ENCODE assay signal across 28 cellular contexts in the genomic region with DNA sequence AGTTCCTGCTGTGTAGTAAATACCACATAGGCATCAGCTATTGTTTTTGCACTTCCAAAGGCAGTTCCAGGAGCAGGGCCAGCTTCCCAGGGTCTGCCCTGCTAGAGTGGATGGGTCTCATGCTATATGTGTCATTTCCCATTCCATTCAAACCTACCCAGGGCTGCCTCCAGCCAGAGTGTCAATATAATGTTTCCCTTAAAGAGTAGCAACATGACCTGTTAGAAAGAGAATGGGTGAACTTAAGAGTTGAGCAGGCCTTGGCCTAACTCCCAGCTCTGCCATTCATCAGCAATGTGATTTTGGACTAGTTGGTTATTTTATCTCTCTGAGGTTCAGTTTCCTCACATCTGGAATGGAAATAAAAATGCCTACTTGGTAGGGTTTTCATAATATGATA. TPM values are rescaled to one million over a fixed set of nuclear protein-coding genes. Genes with fewer than 3 reads are reported as not detected.
DNase-seq lines count a peak whose midpoint lies in the region; ATAC-seq, FAIRE-seq and TF ChIP-seq lines count a peak whose summit lies in the region.
"Had no signal": no experiment of that assay in that cellular context is flagged by ENCODE, and none has a peak within 500 bp of the region (broad histone marks: within the 10 kb centered on the region; RNA-seq: fewer than 3 reads in every experiment).

No MANE protein-coding gene starts in this region.

- no peaks in the 10 kb centered on the region for H4K20me1 ChIP-seq in SK-N-SH (ENCODE audit: insufficient read depth)

- peaks cover 4% of the 10 kb centered on the region for H3K27me3 Mint-ChIP-seq in activated naive CD8-positive, alpha-beta T cell treated with anti-CD3 and anti-CD28 coated beads for 36 hours
- H3K27me3 Mint-ChIP-seq: activated naive CD4-positive, alpha-beta T cell treated with anti-CD3 and anti-CD28 coated beads, Interleukin-2, amount 50 U/mL, for 24 hours had no signal

- no peak for TF ChIP-seq RAD21 in SK-N-SH (IDR thresholded peaks at IDR 0.05; ENCODE audit: low read length)

- H3K9me2 ChIP-seq in SK-N-SH: no peaks in the 10 kb centered on the region

- H2AFZ ChIP-seq in SK-N-SH (ENCODE audit: low read depth): no peak overlapping the region
- H2AFZ ChIP-seq: PC-9 had no signal

- CTCF ChIA-PET in SK-N-SH (lab: Yijun Ruan, JAX): no interaction called here

- peaks cover 10 to 28% of the 10 kb centered on the region in 2 experiments; a peak in 3 of 4 replicates for H3K4me1 ChIP-seq in SK-N-SH (ENCODE audit: control insufficient read depth in 1 of 2, insufficient read depth in 2 of 2, low read depth in 1 of 2, low read length in 1 of 2)
- H3K4me1 ChIP-seq: upper lobe of right lung had no signal

- FAIRE-seq in urothelium cell line (lab: Jason Lieb, UNC): no peak
- FAIRE-seq: G401.6, islet of Langerhans had no signal

- no peaks in the 10 kb centered on the region for H3K36me3 Mint-ChIP-seq in activated naive CD8-positive, alpha-beta T cell treated with anti-CD3 and anti-CD28 coated beads for 36 hours

- H3K9me3 Mint-ChIP-seq in activated naive CD8-positive, alpha-beta T cell treated with anti-CD3 and anti-CD28 coated beads for 36 hours: peaks cover 11% of the 10 kb centered on the region

- DNase-seq in SK-N-SH (no peak), astrocyte of the spinal cord (ENCODE audit: low read depth, low spot score) (peak; percentile 61), fibroblast of the aortic adventitia (ENCODE audit: low read depth) (peak; percentile 86), urothelium cell line (ENCODE audit: low spot score) (no peak), SW480 (ENCODE audit: low spot score) (no peak)
- no peak for DNase-seq in activated naive CD8-positive, alpha-beta T cell treated with anti-CD3 and anti-CD28 coated beads for 36 hours
- DNase-seq: activated CD4-positive, alpha-beta T cell treated with anti-CD3 and anti-CD28 coated beads, Interleukin-2, amount 10 ng/mL, durations not matched to agents 24 days and 14 days; aorta; Calu3; DMS79; NCI-H1105; NCI-H187 treated with DMSO at 0.1 percent for 48 hours; NCI-H524 treated with DMSO at 0.1 percent for 48 hours; nephron progenitor cell; ovary; PC-9; SHP77; stimulated activated naive CD4-positive, alpha-beta T cell; T1000; upper lobe of right lung had no signal

- no peaks in the 10 kb centered on the region for H3K9me3 ChIP-seq in SK-N-SH

- no peak for TF ChIP-seq EP300 in SK-N-SH (IDR thresholded peaks at IDR 0.05; ENCODE audit: borderline replicate concordance in 1 of 2, low read depth in 1 of 2, low read length in 1 of 2)

- no peak for TF ChIP-seq CTCF in SK-N-SH (IDR thresholded peaks at IDR 0.05)
- no peak for TF ChIP-seq CTCF in astrocyte of the spinal cord (IDR thresholded peaks at IDR 0.05; ENCODE audit: low read depth, low read length)
- no peak for TF ChIP-seq CTCF in fibroblast of the aortic adventitia (IDR thresholded peaks at IDR 0.05; ENCODE audit: insufficient read depth, low read length)

- no peaks in the 10 kb centered on the region for H3K27me3 ChIP-seq in SK-N-SH (ENCODE audit: insufficient read depth)
- H3K27me3 ChIP-seq: ovary, suprapubic skin had no signal

- no peak overlapping the region for H3K4me3 ChIP-seq in SK-N-SH (ENCODE audit: low read depth in 2 of 2, low read length in 1 of 2)
- no peak overlapping the region for H3K4me3 ChIP-seq in astrocyte of the spinal cord (ENCODE audit: low read depth, low read length)
- no peak overlapping the region for H3K4me3 ChIP-seq in fibroblast of the aortic adventitia (ENCODE audit: low read depth, low read length)
- H3K4me3 ChIP-seq: ovary, PC-9, smooth muscle cell, suprapubic skin, upper lobe of right lung had no signal

- ATAC-seq in SK-N-SH treated with all-trans-retinoic acid at 6 μM for 48 hours (peak; percentile 32; the same call in 2 of the 3 replicates), HG02885 (IDR thresholded peaks at IDR 0.05; ENCODE audit: poor library complexity, unreplicated experiment) (no peak)
- ATAC-seq: left lobe of liver, upper lobe of right lung had no signal

- peaks cover 10% of the 10 kb centered on the region for H3F3A ChIP-seq in SK-N-SH (replicated peaks; ENCODE audit: insufficient read depth)

- peak overlapping the region in 1 of 2 experiments; percentile 47; a peak in 1 of 4 replicates for H3K27ac ChIP-seq in SK-N-SH (ENCODE audit: low read depth in 2 of 2, low read length in 1 of 2)
- H3K27ac ChIP-seq: ovary, PC-9, suprapubic skin, upper lobe of right lung had no signal

- in situ Hi-C loops in astrocyte of the spinal cord (cut with HindIII; ENCODE audit: low sequenced_read_pairs): no loop called here

- no peak overlapping the region for H3K4me3 Mint-ChIP-seq in activated naive CD8-positive, alpha-beta T cell treated with anti-CD3 and anti-CD28 coated beads for 36 hours
- H3K4me3 Mint-ChIP-seq: activated CD4-positive, alpha-beta T cell treated with anti-CD3 and anti-CD28 coated beads, Interleukin-2, amount 10 ng/mL, durations not matched to agents 24 days and 14 days; activated naive CD4-positive, alpha-beta T cell treated with anti-CD3 and anti-CD28 coated beads, Interleukin-2, amount 50 U/mL, for 24 hours; nephron progenitor cell had no signal

- no peak overlapping the region for H3K4me2 ChIP-seq in SK-N-SH
- H3K4me2 ChIP-seq: PC-9, smooth muscle cell had no signal

- no peak overlapping the region for H3K27ac Mint-ChIP-seq in activated naive CD8-positive, alpha-beta T cell treated with anti-CD3 and anti-CD28 coated beads for 36 hours
- H3K27ac Mint-ChIP-seq: activated CD4-positive, alpha-beta T cell treated with anti-CD3 and anti-CD28 coated beads, Interleukin-2, amount 10 ng/mL, durations not matched to agents 24 days and 14 days; activated naive CD4-positive, alpha-beta T cell treated with anti-CD3 and anti-CD28 coated beads, Interleukin-2, amount 50 U/mL, for 24 hours; nephron progenitor cell had no signal

- POLR2A ChIA-PET in SK-N-SH (lab: Yijun Ruan, JAX): no interaction called here

- no peaks in the 10 kb centered on the region for H3K4me1 Mint-ChIP-seq in activated naive CD8-positive, alpha-beta T cell treated with anti-CD3 and anti-CD28 coated beads for 36 hours
- H3K4me1 Mint-ChIP-seq: activated CD4-positive, alpha-beta T cell treated with anti-CD3 and anti-CD28 coated beads, Interleukin-2, amount 10 ng/mL, durations not matched to agents 24 days and 14 days; activated naive CD4-positive, alpha-beta T cell treated with anti-CD3 and anti-CD28 coated beads, Interleukin-2, amount 50 U/mL, for 24 hours had no signal

- no peak overlapping the region for H3K9ac ChIP-seq in SK-N-SH

- H3K79me2 ChIP-seq in SK-N-SH (ENCODE audit: insufficient read depth): peaks cover 45% of the 10 kb centered on the region; the same call in 1 of the 2 replicates

- H3K36me3 ChIP-seq in SK-N-SH (replicated peaks in 1 of 2; ENCODE audit: control insufficient read depth in 1 of 2, insufficient read depth in 2 of 2, low read length in 1 of 2): peaks cover 0 to 41% of the 10 kb centered on the region in 2 experiments
- H3K36me3 ChIP-seq: ovary, suprapubic skin, upper lobe of right lung had no signal

TF ChIP-seq in SK-N-SH treated with all-trans-retinoic acid at 6 μM for 48 hours, 23 proteins besides CTCF, POLR2A, EP300 and RAD21 (continues in another document):
- TF ChIP-seq GLIS3 (CRISPR knock-in tag; IDR thresholded peaks at IDR 0.05) (no peak), PPARA (CRISPR knock-in tag; IDR thresholded peaks at IDR 0.05; ENCODE audit: borderline replicate concordance) (no peak), ZNF565 (CRISPR knock-in tag; conservative IDR thresholded peaks at IDR 0.05; ENCODE audit: low read depth) (no peak), CSDC2 (CRISPR knock-in tag; IDR thresholded peaks at IDR 0.05) (no peak), ZNF8 (CRISPR knock-in tag; IDR thresholded peaks at IDR 0.05) (no peak)

TF ChIP-seq in SK-N-SH, 30 proteins besides CTCF, POLR2A, EP300 and RAD21:
- no peak for TF ChIP-seq YY1 (IDR thresholded peaks at IDR 0.05; ENCODE audit: low read depth)
- no peak for TF ChIP-seq NRF1 (IDR thresholded peaks at IDR 0.05; ENCODE audit: low read depth, low read length)

RNA-seq across cellular contexts. Expression of gene RAB3B, which starts 44.9 kb away (rescaled TPM):
- 10.2 and 12.4 TPM in 2 replicates for polyA plus RNA-seq in SK-N-SH (2012; rRNA removed)
- polyA plus RNA-seq in SK-N-SH (2012; cell fraction: cytosol; rRNA removed): 11.4 and 12.8 TPM in 2 replicates
- polyA plus RNA-seq in SK-N-SH (2012; cell fraction: nucleus; rRNA removed): 9.2 and 15.1 TPM in 2 replicates
- total RNA-seq in fibroblast of the aortic adventitia (ENCODE audit: low replicate concordance): 3.6 and 63.4 TPM in 2 replicates
- total RNA-seq in activated naive CD8-positive, alpha-beta T cell treated with anti-CD3 and anti-CD28 coated beads for 36 hours: under 1 TPM; 0.06 to 0.08 TPM
- total RNA-seq: upper lobe of right lung had no signal

Comparison
In these comparisons a context has a peak if more than half of its experiments do, and no peak if none do; other contexts are left out.
1. DNase-seq: peak in astrocyte of the spinal cord (single experiment) and fibroblast of the aortic adventitia (single experiment); none in SK-N-SH (single experiment), activated naive CD8-positive, alpha-beta T cell treated with anti-CD3 and anti-CD28 coated beads for 36 hours (single experiment), urothelium cell line (single experiment) and SW480 (single experiment).